25 cellular contexts compared by ENCODE assay signal in the genomic region with DNA sequence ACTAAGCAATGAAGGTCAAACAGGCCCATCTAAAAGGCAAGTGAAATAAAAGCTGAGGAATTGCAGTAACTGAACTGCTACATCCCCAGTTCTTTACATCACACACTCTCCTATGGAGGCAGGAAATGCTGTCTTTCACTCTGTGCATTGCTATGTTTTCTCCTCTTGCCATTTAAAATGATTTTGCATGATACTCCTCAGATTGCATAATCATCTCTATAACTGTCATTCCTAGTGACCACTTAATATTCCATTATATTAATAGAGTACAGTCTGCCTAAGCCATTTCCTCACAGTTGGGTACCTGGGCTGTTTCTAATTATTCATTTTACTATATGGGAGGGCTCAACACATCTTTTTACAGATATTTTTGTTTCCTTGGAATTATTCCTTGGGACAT.
"Had no signal": no experiment of that assay in that cellular context is flagged by ENCODE, and none has a peak within 500 bp of the region (broad histone marks: within the 10 kb centered on the region; RNA-seq: fewer than 3 reads in every experiment).

No MANE protein-coding gene starts in this region.

- H3K4me3 ChIP-seq: pancreas, psoas muscle, right lobe of liver, sigmoid colon, stomach, suprapubic skin, testis, tibial artery, transverse colon, upper lobe of right lung, uterus had no signal

- H3K36me3 ChIP-seq: neutrophil, pancreas, right lobe of liver, sigmoid colon, stomach, suprapubic skin, tibial artery, transverse colon, upper lobe of right lung, uterus had no signal

- DNase-seq: naive thymus-derived CD4-positive, alpha-beta T cell; natural killer cell; nephron progenitor cell; nucleus accumbens; pancreas; psoas muscle; right cardiac atrium; right lobe of liver; sigmoid colon; small intestine; stimulated activated CD4-positive, alpha-beta T cell treated with anti-CD3 and anti-CD28 coated beads, Interleukin-15, amount 100 ng/mL, for 24 hours; stimulated activated CD4-positive, alpha-beta T cell treated with anti-CD3 and anti-CD28 coated beads, Interleukin-2, amount 100 ng/mL, for 24 hours; stimulated activated CD4-positive, alpha-beta T cell treated with anti-CD3 and anti-CD28 coated beads, Interleukin-2, amount 100 ng/mL, for 48 hours; stimulated activated CD4-positive, alpha-beta T cell treated with anti-CD3 and anti-CD28 coated beads, Interleukin-4, amount 100 ng/mL, for 24 hours; stimulated activated naive B cell treated with anti-CD40 and anti-IgM and Interleukin-4, amounts not matched to agents 10 μg/mL and 1 μg/mL and 100 μg/mL, for 72 hours; stimulated activated naive CD4-positive, alpha-beta T cell treated with Interleukin-2 at 50 U/mL for 16 hours; stomach; substantia nigra; testis; tibial artery; transverse colon; upper lobe of right lung; uterus had no signal

- H3K27ac ChIP-seq: neutrophil, pancreas, psoas muscle, right lobe of liver, sigmoid colon, stomach, suprapubic skin, testis, tibial artery, transverse colon, upper lobe of right lung, uterus had no signal

- H3K4me1 ChIP-seq: pancreas, psoas muscle, right lobe of liver, sigmoid colon, stomach, suprapubic skin, testis, transverse colon, upper lobe of right lung, uterus had no signal

- H3K27me3 ChIP-seq: neutrophil, pancreas, right lobe of liver, sigmoid colon, stomach, suprapubic skin, testis, tibial artery, transverse colon, upper lobe of right lung, uterus had no signal

- H3K9me3 ChIP-seq: neutrophil, pancreas, psoas muscle, right lobe of liver, sigmoid colon, stomach, suprapubic skin, testis, tibial artery, transverse colon, upper lobe of right lung, uterus had no signal
